19 cellular contexts compared by ENCODE assay signal in genomic region chr9:16029056-16029615, GRCh38.
DNase-seq lines count a peak whose midpoint lies in the region; ATAC-seq and TF ChIP-seq lines count a peak whose summit lies in the region.
"Had no signal": no experiment of that assay in that cellular context is flagged by ENCODE, and none has a peak within 500 bp of the region (broad histone marks: within the 10 kb centered on the region; RNA-seq: fewer than 3 reads in every experiment).

No MANE protein-coding gene starts in this region.

- H3K27ac Mint-ChIP-seq in CD4-positive, alpha-beta memory T cell, result no peak overlapping the region
- H3K27ac Mint-ChIP-seq: activated CD4-positive, alpha-beta memory T cell treated with anti-CD3 and anti-CD28 coated beads for 36 hours; CD4-positive, alpha-beta T cell; stimulated activated effector memory CD8-positive, alpha-beta T cell treated with anti-CD3 and anti-CD28 coated beads, Interleukin-12 subunit alpha, Interleukin-12 subunit beta, amount 100 ng/mL, for 72 hours had no signal

- H3K9me3 ChIP-seq in CD4-positive, alpha-beta memory T cell (ENCODE audit: control insufficient read depth in 1 of 2, low read length in 2 of 2), result no peaks in the 10 kb centered on the region
- H3K9me3 ChIP-seq: prostate gland, thoracic aorta had no signal

- no peak overlapping the region for H3K4me3 ChIP-seq in AG09309 (ENCODE audit: control insufficient read depth, low read depth, low read length)
- H3K4me3 ChIP-seq in fibroblast of villous mesenchyme (ENCODE audit: low read depth, low read length), result no peak overlapping the region
- H3K4me3 ChIP-seq in CD4-positive, alpha-beta memory T cell (ENCODE audit: low read length in 2 of 2), result no peak overlapping the region
- H3K4me3 ChIP-seq: prostate gland, thoracic aorta had no signal

- H3K4me1 ChIP-seq in CD4-positive, alpha-beta memory T cell (ENCODE audit: insufficient read depth, low read length), result no peaks in the 10 kb centered on the region
- H3K4me1 ChIP-seq: prostate gland had no signal

- no peak overlapping the region for H3K27ac ChIP-seq in CD4-positive, alpha-beta memory T cell (ENCODE audit: low read depth, low read length)
- H3K27ac ChIP-seq: prostate gland, thoracic aorta had no signal

- no peak overlapping the region for H3K4me3 Mint-ChIP-seq in CD4-positive, alpha-beta memory T cell
- H3K4me3 Mint-ChIP-seq: activated CD4-positive, alpha-beta memory T cell treated with anti-CD3 and anti-CD28 coated beads for 36 hours; CD4-positive, alpha-beta T cell; stimulated activated effector memory CD8-positive, alpha-beta T cell treated with anti-CD3 and anti-CD28 coated beads, Interleukin-12 subunit alpha, Interleukin-12 subunit beta, amount 100 ng/mL, for 72 hours had no signal

- ATAC-seq in HG03175 (IDR thresholded peaks at IDR 0.05; ENCODE audit: unreplicated experiment) (no peak), GM18502 (IDR thresholded peaks at IDR 0.05; ENCODE audit: poor library complexity, unreplicated experiment) (no peak)
- ATAC-seq: stimulated activated effector memory CD8-positive, alpha-beta T cell treated with anti-CD3 and anti-CD28 coated beads, Interleukin-12 subunit alpha, Interleukin-12 subunit beta, amount 100 ng/mL, for 72 hours had no signal

- peaks cover 0 to 11% (median 5%) of the 10 kb centered on the region in 8 donors for H3K9me3 Mint-ChIP-seq in CD4-positive, alpha-beta memory T cell

- TF ChIP-seq CTCF in AG09309 (IDR thresholded peaks at IDR 0.05; ENCODE audit: control insufficient read depth, insufficient read depth, low read depth, low read length, missing control alignments), result no peak
- no peak for TF ChIP-seq CTCF in fibroblast of villous mesenchyme (IDR thresholded peaks at IDR 0.05; ENCODE audit: insufficient read depth, low read depth, low read length)

- DNase-seq in AG09309 (ENCODE audit: low read depth) (peak; percentile 74), GM04503 (ENCODE audit: low read depth) (peak; percentile 42), RPMI7951 (ENCODE audit: low read depth) (peak; percentile 87), fibroblast of villous mesenchyme (ENCODE audit: low read depth) (peak; percentile 64), NCI-H345 treated with DMSO at 0.1 percent for 48 hours (lab: John Stamatoyannopoulos, UW; ENCODE audit: unreplicated experiment) (no peak)
- DNase-seq in CD4-positive, alpha-beta memory T cell, result no peak
- DNase-seq: activated CD4-positive, alpha-beta memory T cell treated with anti-CD3 and anti-CD28 coated beads for 36 hours; activated effector memory CD4-positive, alpha-beta T cell treated with Interleukin-2 at 50 U/mL for 16 hours; CD4-positive, alpha-beta T cell; hippocampal formation; KG1; NCI-H187; NCI-H69; stimulated activated CD4-positive, alpha-beta T cell treated with anti-CD3 and anti-CD28 coated beads, Interleukin-2, amount 100 ng/mL, for 24 hours had no signal

- intact Hi-C loops in CD4-positive, alpha-beta memory T cell (cut with micrococcal nuclease), result no loop called here

- CTCF ChIA-PET in CD4-positive, alpha-beta memory T cell (lab: Charles Lee; ENCODE audit: partially characterized antibody), result no interaction called here

- H3K4me1 Mint-ChIP-seq in CD4-positive, alpha-beta memory T cell, result no peaks in the 10 kb centered on the region
- H3K4me1 Mint-ChIP-seq: stimulated activated effector memory CD8-positive, alpha-beta T cell treated with anti-CD3 and anti-CD28 coated beads, Interleukin-12 subunit alpha, Interleukin-12 subunit beta, amount 100 ng/mL, for 72 hours had no signal

- no peaks in the 10 kb centered on the region for H3K36me3 Mint-ChIP-seq in CD4-positive, alpha-beta memory T cell
- H3K36me3 Mint-ChIP-seq: activated CD4-positive, alpha-beta memory T cell treated with anti-CD3 and anti-CD28 coated beads for 36 hours; stimulated activated effector memory CD8-positive, alpha-beta T cell treated with anti-CD3 and anti-CD28 coated beads, Interleukin-12 subunit alpha, Interleukin-12 subunit beta, amount 100 ng/mL, for 72 hours had no signal

- no peaks in the 10 kb centered on the region for H3K27me3 Mint-ChIP-seq in CD4-positive, alpha-beta memory T cell
- H3K27me3 Mint-ChIP-seq: activated CD4-positive, alpha-beta memory T cell treated with anti-CD3 and anti-CD28 coated beads for 36 hours; CD4-positive, alpha-beta T cell had no signal

- no peaks in the 10 kb centered on the region for H3K27me3 ChIP-seq in CD4-positive, alpha-beta memory T cell (ENCODE audit: insufficient read depth, low read length)

- POLR2A ChIA-PET in CD4-positive, alpha-beta memory T cell (lab: Charles Lee; ENCODE audit: partially characterized antibody), result no interaction called here

- no peaks in the 10 kb centered on the region for H3K36me3 ChIP-seq in CD4-positive, alpha-beta memory T cell (ENCODE audit: insufficient read depth, low read length)
- H3K36me3 ChIP-seq: prostate gland, thoracic aorta had no signal

Comparison
In these comparisons a context has a peak if more than half of its experiments do, and no peak if none do; other contexts are left out.
1. DNase-seq: peak in AG09309 (single experiment), GM04503 (single experiment), RPMI7951 (single experiment) and fibroblast of villous mesenchyme (single experiment); none in CD4-positive, alpha-beta memory T cell (0 of 5) and NCI-H345 treated with DMSO at 0.1 percent for 48 hours (single experiment).